In the genomic region with DNA sequence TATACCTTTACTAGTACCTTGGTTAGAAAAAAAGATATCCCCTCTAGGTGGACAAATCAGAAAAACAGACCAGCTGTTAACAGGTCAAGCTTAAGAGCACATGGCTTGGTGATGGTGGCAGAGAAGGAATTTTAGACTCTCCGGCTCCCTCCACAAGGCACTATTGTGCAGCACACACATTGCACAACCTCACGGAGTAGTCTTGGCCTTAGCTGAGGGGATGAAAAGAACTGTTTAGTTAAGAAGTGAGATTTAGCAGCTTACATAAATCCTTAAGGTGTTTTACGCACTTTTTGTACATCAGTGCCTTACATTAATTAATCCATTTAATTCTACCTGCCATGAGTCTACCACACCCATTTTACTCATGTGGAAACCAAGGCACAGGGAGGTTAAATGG, we compare ENCODE assay signal across 5 cellular contexts.
A peak's percentile ranks its signal among the peaks of the same experiment; 100 is the strongest.
DNase-seq lines count a peak whose midpoint lies in the region; FAIRE-seq and TF ChIP-seq lines count a peak whose summit lies in the region.
"Not testable (repeated sequence)": the region's sequence is repeated elsewhere in the genome, so short reads cannot be mapped to it uniquely, and the experiment has no call there.

No MANE protein-coding gene starts in this region.

- not testable (repeated sequence) for H3K23ac ChIP-seq in mesendoderm (ENCODE audit: low read length)

- not testable (repeated sequence) for H4K5ac ChIP-seq in mesendoderm (ENCODE audit: low read length)

- peak; percentile 74 for FAIRE-seq in H54 (lab: Jason Lieb, UNC)

- H3K4me2 ChIP-seq in mesendoderm (ENCODE audit: low read length): not testable (repeated sequence)

- not testable (repeated sequence) for H3K79me1 ChIP-seq in mesendoderm (ENCODE audit: low read length)

- not testable (repeated sequence) for H2BK15ac ChIP-seq in mesendoderm (replicated peaks; ENCODE audit: low read depth)

- not testable (repeated sequence) for H3K27me3 ChIP-seq in endodermal cell (ENCODE audit: control insufficient read depth, insufficient read depth, low read length, poor library complexity, severe bottlenecking); mesendoderm (ENCODE audit: insufficient read depth, low read length, poor library complexity)

- H3K27ac ChIP-seq in endodermal cell (ENCODE audit: low read depth, low read length); mesendoderm (ENCODE audit: low read depth, low read length): not testable (repeated sequence)

- 92 to 100% methylated on average over 3 of the region's 3 CpGs for WGBS in endodermal cell (ENCODE audit: insufficient coverage in 1 of 2, insufficient read length in 1 of 2), 2 experiments
- no CpG with 5 or more reads among the region's 3 CpGs for WGBS in mesendoderm (ENCODE audit: extremely low coverage, insufficient coverage, low lambda C conversion rate)

- not testable (repeated sequence) for TF ChIP-seq CTCF in endodermal cell (conservative IDR thresholded peaks at IDR 0.05)

- peaks cover 19% of the 10 kb centered on the region for H3K4me1 Mint-ChIP-seq in endodermal cell

- not testable (repeated sequence) for H3K36me3 ChIP-seq in endodermal cell (ENCODE audit: control insufficient read depth, insufficient read depth, low read length); mesendoderm (ENCODE audit: control insufficient read depth, insufficient read depth, low read length)

- not testable (repeated sequence) for H3K4ac ChIP-seq in mesendoderm (ENCODE audit: low read depth, low read length)

- H3K27me3 Mint-ChIP-seq in endodermal cell (ENCODE audit: insufficient read depth): not testable (repeated sequence)

- H4K8ac ChIP-seq in mesendoderm (ENCODE audit: low read depth, low read length): not testable (repeated sequence)

- not testable (repeated sequence) for DNase-seq in H54 (ENCODE audit: insufficient read length, low spot score); endodermal cell; mesendoderm
- peak; percentile 10 for DNase-seq in NCI-H226
- peak; percentile 3 for DNase-seq in amniotic epithelial cell (ENCODE audit: low read depth)

- H3K4me3 ChIP-seq in endodermal cell (ENCODE audit: low read length); mesendoderm (ENCODE audit: low read length): not testable (repeated sequence)

- H2BK5ac ChIP-seq in mesendoderm (ENCODE audit: low read length): peak overlapping the region; percentile 67

- H3K79me2 ChIP-seq in mesendoderm (ENCODE audit: control insufficient read depth, insufficient read depth, low read length): not testable (repeated sequence)

- not testable (repeated sequence) for H3K9me3 Mint-ChIP-seq in endodermal cell

- not testable (repeated sequence) for H3K36me3 Mint-ChIP-seq in endodermal cell (ENCODE audit: low read depth)

- not testable (repeated sequence) for TF ChIP-seq POLR2A in H54 (IDR thresholded peaks at IDR 0.05; ENCODE audit: low read depth, low read length)

- peak overlapping the region; percentile 22 for H3K27ac Mint-ChIP-seq in endodermal cell

- not testable (repeated sequence) for H3K9ac ChIP-seq in endodermal cell (ENCODE audit: extremely low read depth, low read length, poor library complexity, severe bottlenecking); mesendoderm (ENCODE audit: low read length)

- H3K56ac ChIP-seq in mesendoderm (ENCODE audit: low read length): peak overlapping the region; percentile 34

- not testable (repeated sequence) for H3K4me3 Mint-ChIP-seq in endodermal cell

- not testable (repeated sequence) for H3K4me1 ChIP-seq in endodermal cell (ENCODE audit: control insufficient read depth, insufficient read depth, low read length); mesendoderm (ENCODE audit: control insufficient read depth, low read depth, low read length)

- not testable (repeated sequence) for H3K18ac ChIP-seq in mesendoderm (ENCODE audit: low read length)

- not testable (repeated sequence) for H2AK5ac ChIP-seq in mesendoderm (ENCODE audit: low read length)

- not testable (repeated sequence) for H2BK120ac ChIP-seq in mesendoderm (ENCODE audit: low read depth, low read length)

- not testable (repeated sequence) for H3K9me3 ChIP-seq in endodermal cell (ENCODE audit: control insufficient read depth, low read length)
